1 cellular context compared by ENCODE assay signal in the genomic region with DNA sequence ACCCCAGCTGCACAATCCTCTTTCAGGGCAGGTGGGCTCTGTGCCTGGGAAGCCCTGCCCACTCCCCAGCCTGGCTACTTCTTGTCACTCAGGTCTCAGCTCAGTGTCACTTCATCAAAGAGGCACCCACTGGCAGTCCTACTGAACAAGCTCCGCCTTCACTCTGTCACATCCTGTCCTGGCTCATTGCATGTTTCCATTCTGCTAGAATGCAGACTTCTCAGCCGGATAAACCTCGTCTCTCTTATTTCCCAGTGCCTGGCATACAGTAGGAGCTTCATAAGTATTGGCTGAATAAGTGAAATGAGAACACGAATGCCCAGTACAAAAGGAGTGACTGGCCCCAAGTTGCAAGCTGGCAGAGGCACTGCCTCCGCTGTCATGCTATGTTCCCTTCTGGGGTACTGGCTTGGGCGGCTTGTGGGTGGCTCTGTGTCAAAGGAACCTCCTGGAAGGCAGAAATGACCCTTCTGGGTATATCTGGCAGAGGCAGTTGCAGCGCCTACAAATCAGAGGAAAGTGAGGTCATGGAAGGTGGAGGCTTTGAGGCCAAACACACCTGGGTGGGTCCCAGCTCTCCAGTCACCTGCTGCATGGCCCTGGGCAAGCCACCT.
TF ChIP-seq lines count a peak whose summit lies in the region.

No MANE protein-coding gene starts in this region.

TF ChIP-seq in H1, 55 proteins besides CTCF, POLR2A, EP300 and RAD21:
- TF ChIP-seq, protein P1, sequence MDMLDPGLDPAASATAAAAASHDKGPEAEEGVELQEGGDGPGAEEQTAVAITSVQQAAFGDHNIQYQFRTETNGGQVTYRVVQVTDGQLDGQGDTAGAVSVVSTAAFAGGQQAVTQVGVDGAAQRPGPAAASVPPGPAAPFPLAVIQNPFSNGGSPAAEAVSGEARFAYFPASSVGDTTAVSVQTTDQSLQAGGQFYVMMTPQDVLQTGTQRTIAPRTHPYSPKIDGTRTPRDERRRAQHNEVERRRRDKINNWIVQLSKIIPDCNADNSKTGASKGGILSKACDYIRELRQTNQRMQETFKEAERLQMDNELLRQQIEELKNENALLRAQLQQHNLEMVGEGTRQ (IDR thresholded peaks at IDR 0.05; ENCODE audit: low read length) = no peak
- no peak for TF ChIP-seq SP2 (IDR thresholded peaks at IDR 0.05; ENCODE audit: low read length)
- no peak for TF ChIP-seq MAX (IDR thresholded peaks at IDR 0.05)
- TF ChIP-seq SRF (IDR thresholded peaks at IDR 0.05; ENCODE audit: low read depth, low read length) = no peak
- no peak for TF ChIP-seq RFX5 (IDR thresholded peaks at IDR 0.05; ENCODE audit: borderline replicate concordance, low read depth, low read length)
- TF ChIP-seq CREB1 (IDR thresholded peaks at IDR 0.05) = no peak
- no peak for TF ChIP-seq TBP (IDR thresholded peaks at IDR 0.05; ENCODE audit: low read depth, low read length)
- no peak for TF ChIP-seq CHD2 (IDR thresholded peaks at IDR 0.05; ENCODE audit: low read length)
- no peak for TF ChIP-seq TEAD4 (IDR thresholded peaks at IDR 0.05; ENCODE audit: low read depth, low read length)
- no peak for TF ChIP-seq RBBP5 (IDR thresholded peaks at IDR 0.05; ENCODE audit: borderline replicate concordance, low read depth, low read length)
- TF ChIP-seq ZNF274 (IDR thresholded peaks at IDR 0.05; ENCODE audit: borderline replicate concordance, extremely low read depth, low read length) = no peak
- no peak for TF ChIP-seq BACH1 (IDR thresholded peaks at IDR 0.05; ENCODE audit: low read length)
- TF ChIP-seq CTBP2 (IDR thresholded peaks at IDR 0.05; ENCODE audit: borderline replicate concordance, insufficient read depth, insufficient read length, low read length) = no peak
- TF ChIP-seq RXRA (IDR thresholded peaks at IDR 0.05; ENCODE audit: insufficient read depth, low read depth, low read length) = no peak
- TF ChIP-seq NRF1 (IDR thresholded peaks at IDR 0.05; ENCODE audit: low read depth, low read length) = no peak
- no peak for TF ChIP-seq KDM4A (IDR thresholded peaks at IDR 0.05; ENCODE audit: low read depth, low read length, severe bottlenecking)
- TF ChIP-seq SIX5 (IDR thresholded peaks at IDR 0.05; ENCODE audit: low read depth, low read length) = no peak
